Comparison of ENCODE assay signal across 18 cellular contexts in genomic region chr1:3013371-3014038, GRCh38. TPM values are rescaled to one million over a fixed set of nuclear protein-coding genes. Genes with fewer than 3 reads are reported as not detected.
"Had no signal": no experiment of that assay in that cellular context is flagged by ENCODE, and none has a peak within 500 bp of the region (broad histone marks: within the 10 kb centered on the region; RNA-seq: fewer than 3 reads in every experiment).

No MANE protein-coding gene starts in this region.

- H3K27ac Mint-ChIP-seq: activated T-helper 2 cell treated with anti-CD3 and anti-CD28 coated beads, Interferon-gamma antibody, Interleukin-2, Interleukin-4, amounts not matched to agents 10 μg/mL and 5 μg/mL and 100 μg/mL, durations not matched to agents 14 hours and 24 hours and 36 hours; T-helper 2 cell treated with Interferon-gamma antibody and Interleukin-4, amounts not matched to agents 5 μg/mL and 100 μg/mL, for 36 hours had no signal

- H3K27ac ChIP-seq: esophagus muscularis mucosa, neutrophil, skin epidermis had no signal

- H3K9me3 ChIP-seq: neutrophil had no signal

- H3K36me3 ChIP-seq: esophagus muscularis mucosa, neutrophil had no signal

- H3K4me3 ChIP-seq: skin epidermis had no signal

- H3K4me3 Mint-ChIP-seq: T-helper 2 cell treated with Interferon-gamma antibody and Interleukin-4, amounts not matched to agents 5 μg/mL and 100 μg/mL, for 36 hours had no signal

- DNase-seq: activated CD4-positive, alpha-beta T cell treated with anti-CD3 and anti-CD28 coated beads, Interleukin-2, amount 50 U/mL, for 1 hour; caudate nucleus; cortex of kidney; effector CD4-positive, alpha-beta T cell; islet precursor cell; midbrain; stimulated activated CD4-positive, alpha-beta T cell treated with anti-CD3 and anti-CD28 coated beads, Interleukin-4, amount 100 ng/mL, for 4 hours; stimulated activated CD8-positive, alpha-beta memory T cell treated with anti-CD3 and anti-CD28 coated beads, Interleukin-4, amount 100 ng/mL, for 48 hours; stimulated activated naive CD4-positive, alpha-beta T cell treated with Interleukin-2 at 50 U/mL for 16 hours; trophoblast cell had no signal

RNA-seq across cellular contexts. Expression of gene ACTRT2, which starts 7.8 kb away (rescaled TPM):
- total RNA-seq: activated CD8-positive, alpha-beta memory T cell treated with anti-CD3 and anti-CD28 coated beads for 36 hours; activated naive CD4-positive, alpha-beta T cell treated with anti-CD3 and anti-CD28 coated beads, Interleukin-2, amount 50 U/mL, for 72 hours; activated T-helper 2 cell treated with anti-CD3 and anti-CD28 coated beads, Interferon-gamma antibody, Interleukin-2, Interleukin-4, amounts not matched to agents 10 μg/mL and 5 μg/mL and 100 μg/mL, durations not matched to agents 14 hours and 24 hours and 36 hours; esophagus muscularis mucosa; lower leg skin had no signal

RNA-seq across cellular contexts. Expression of gene PRDM16, which starts 55.5 kb away (rescaled TPM):
- total RNA-seq: activated CD8-positive, alpha-beta memory T cell treated with anti-CD3 and anti-CD28 coated beads for 36 hours; activated T-helper 2 cell treated with anti-CD3 and anti-CD28 coated beads, Interferon-gamma antibody, Interleukin-2, Interleukin-4, amounts not matched to agents 10 μg/mL and 5 μg/mL and 100 μg/mL, durations not matched to agents 14 hours and 24 hours and 36 hours had no signal
